Comparison of ENCODE assay signal across 8 cellular contexts in genomic region chr14:22002860-22003284, GRCh38.
DNase-seq lines count a peak whose midpoint lies in the region; TF ChIP-seq lines count a peak whose summit lies in the region.

No MANE protein-coding gene starts in this region.

- no peak for TF ChIP-seq POLR2A in prostate gland (IDR thresholded peaks at IDR 0.05)

- no peaks in the 10 kb centered on the region for H3K4me1 ChIP-seq in prostate gland (replicated peaks)

- intact Hi-C loops in prostate gland (cut with DNase I) = no loop called here

- H3K4me3 ChIP-seq in choroid plexus epithelial cell (ENCODE audit: low read depth, low read length) (no peak overlapping the region), prostate gland (no peak overlapping the region)

- H3K36me3 ChIP-seq in prostate gland = no peaks in the 10 kb centered on the region

- no peaks in the 10 kb centered on the region for H3K9me3 ChIP-seq in prostate gland

- TF ChIP-seq CTCF in choroid plexus epithelial cell (conservative IDR thresholded peaks at IDR 0.05; ENCODE audit: low read depth, low read length) (peak; percentile 23), prostate gland (IDR thresholded peaks at IDR 0.05) (no peak)

- peak; percentile 11 for DNase-seq in DMS 273 (lab: John Stamatoyannopoulos, UW; ENCODE audit: unreplicated experiment)
- no peak for DNase-seq in DMS 273 treated with DMSO at 0.1 percent for 48 hours (lab: John Stamatoyannopoulos, UW)
- DNase-seq in activated CD4-positive, CD25-positive, alpha-beta regulatory T cell treated with anti-CD3 and anti-CD28 coated beads, Interleukin-2, amount 50 U/mL, for 72 hours = peak; percentile 64
- DNase-seq in choroid plexus epithelial cell (ENCODE audit: low read depth) = no peak
- DNase-seq in stimulated activated CD4-positive, alpha-beta T cell treated with anti-CD3 and anti-CD28 coated beads, Interleukin-2, amount 100 ng/mL, for 48 hours = peak; percentile 56 to 60
- no peak for DNase-seq in G401 (ENCODE audit: low spot score)
- DNase-seq in prostate gland (ENCODE audit: low spot score) = no peak
- DNase-seq in NCI-H345 treated with DMSO at 0.1 percent for 48 hours (lab: John Stamatoyannopoulos, UW; ENCODE audit: unreplicated experiment) = no peak

- H3K27me3 ChIP-seq in prostate gland (replicated peaks; ENCODE audit: insufficient read depth) = no peaks in the 10 kb centered on the region

- in situ Hi-C loops in G401 (cut with HindIII; ENCODE audit: low sequenced_read_pairs) = no loop called here

- H3K27ac ChIP-seq in prostate gland = no peak overlapping the region

- 41% methylated on average over 10 of the region's 10 CpGs for WGBS in prostate gland

Comparison
In these comparisons a context has a peak if more than half of its experiments do, and no peak if none do; other contexts are left out.
1. DNase-seq: peak in DMS 273 (single experiment), activated CD4-positive, CD25-positive, alpha-beta regulatory T cell treated with anti-CD3 and anti-CD28 coated beads, Interleukin-2, amount 50 U/mL, for 72 hours (single experiment) and stimulated activated CD4-positive, alpha-beta T cell treated with anti-CD3 and anti-CD28 coated beads, Interleukin-2, amount 100 ng/mL, for 48 hours (2 of 2); none in DMS 273 treated with DMSO at 0.1 percent for 48 hours (single experiment), choroid plexus epithelial cell (single experiment), G401 (single experiment), prostate gland (single experiment) and NCI-H345 treated with DMSO at 0.1 percent for 48 hours (single experiment).